Comparison of ENCODE assay signal across 19 cellular contexts in genomic region chr5:91011029-91011428, GRCh38.
"Had no signal": no experiment of that assay in that cellular context is flagged by ENCODE, and none has a peak within 500 bp of the region (broad histone marks: within the 10 kb centered on the region; RNA-seq: fewer than 3 reads in every experiment).

No MANE protein-coding gene starts in this region.

- H3K4me1 Mint-ChIP-seq: naive thymus-derived CD8-positive, alpha-beta T cell had no signal

- H3K27me3 Mint-ChIP-seq: type B pancreatic cell had no signal

- H3K27ac Mint-ChIP-seq: naive thymus-derived CD8-positive, alpha-beta T cell; type B pancreatic cell had no signal

- H3K4me3 Mint-ChIP-seq: naive thymus-derived CD8-positive, alpha-beta T cell; neural crest cell; type B pancreatic cell had no signal

- H3K27ac ChIP-seq: heart left ventricle, right atrium auricular region, suprapubic skin, thyroid gland had no signal

- ATAC-seq: heart left ventricle; left lobe of liver; naive thymus-derived CD8-positive, alpha-beta T cell had no signal

- H3K9me3 ChIP-seq: right atrium auricular region, suprapubic skin, thyroid gland had no signal

- H3K4me1 ChIP-seq: heart left ventricle, right atrium auricular region, suprapubic skin had no signal

- H3K36me3 ChIP-seq: heart left ventricle, right atrium auricular region, suprapubic skin, thyroid gland had no signal

- DNase-seq: cortex of kidney; dorsolateral prefrontal cortex; effector CD8-positive, alpha-beta T cell; foreskin melanocyte; heart left ventricle; hippocampal formation; mammary epithelial cell; naive thymus-derived CD8-positive, alpha-beta T cell; posterior cingulate gyrus; small intestine; stimulated activated CD4-positive, alpha-beta T cell treated with anti-CD3 and anti-CD28 coated beads, Interleukin-12 subunit alpha, Interleukin-12 subunit beta, amount 100 ng/mL, for 4 hours; stimulated activated naive CD4-positive, alpha-beta T cell treated with Interleukin-2 at 50 U/mL for 16 hours; thyroid gland had no signal

- H3K4me3 ChIP-seq: dorsolateral prefrontal cortex, heart left ventricle, right atrium auricular region, suprapubic skin, thyroid gland had no signal

- FAIRE-seq: urothelium cell line had no signal
